ENCODE assay signal across 10 cellular contexts in the genomic region with DNA sequence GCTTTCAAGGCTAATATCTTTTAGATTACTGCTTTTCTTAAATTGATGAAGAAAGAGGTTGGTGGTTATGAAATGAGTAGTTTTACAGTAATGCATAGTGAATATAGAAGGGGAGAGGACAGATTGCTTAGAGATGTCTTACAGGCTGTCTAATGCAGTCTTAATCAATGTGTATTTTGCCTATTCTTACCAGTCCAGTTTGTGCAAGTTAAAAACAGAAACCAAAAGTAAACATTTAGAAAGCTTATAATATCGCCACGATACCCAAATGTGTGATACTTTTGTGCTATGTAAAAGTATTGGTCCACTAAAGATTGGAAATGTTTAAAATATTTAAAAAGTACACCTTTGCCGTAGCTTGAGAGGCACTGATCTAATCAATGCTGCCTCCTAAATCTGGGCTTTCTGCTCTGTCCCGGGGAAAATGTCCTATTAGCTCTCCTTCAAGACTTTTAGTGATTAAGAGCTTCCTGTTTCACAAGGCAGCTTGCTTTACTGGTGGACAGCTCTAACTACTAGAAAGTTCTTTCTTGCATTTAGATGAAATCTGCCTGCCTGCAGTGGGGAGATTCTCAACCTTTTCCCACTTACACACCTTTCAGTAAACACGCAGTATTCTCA.
A peak's percentile ranks its signal among the peaks of the same experiment; 100 is the strongest.
DNase-seq lines count a peak whose midpoint lies in the region; ATAC-seq lines count a peak whose summit lies in the region.
"Had no signal": no experiment of that assay in that cellular context is flagged by ENCODE, and none has a peak within 500 bp of the region (broad histone marks: within the 10 kb centered on the region; RNA-seq: fewer than 3 reads in every experiment).

No MANE protein-coding gene starts in this region.

- H3K27ac ChIP-seq in naive thymus-derived CD4-positive, alpha-beta T cell (ENCODE audit: low read depth, low read length): no peak overlapping the region

- no peaks in the 10 kb centered on the region for H3K4me1 ChIP-seq in naive thymus-derived CD4-positive, alpha-beta T cell (ENCODE audit: control insufficient read depth in 2 of 2, insufficient read depth in 2 of 2, low read length in 2 of 2)

- intact Hi-C loops in naive thymus-derived CD4-positive, alpha-beta T cell (cut with micrococcal nuclease): loop anchor here in 1 of 2 donors (2.0 kb wide), 1 partner anchor 15 kb away; no protein-coding TSS in a partner anchor

- peak; percentile 45 for ATAC-seq in HG02759 (IDR thresholded peaks at IDR 0.05; ENCODE audit: unreplicated experiment)
- ATAC-seq in central memory CD8-positive, alpha-beta T cell (replicated peaks; ENCODE audit: extremely low read depth, poor library complexity, severe bottlenecking): peak; percentile 70
- peak; percentile 48 for ATAC-seq in naive thymus-derived CD4-positive, alpha-beta T cell
- ATAC-seq in GM19455 (IDR thresholded peaks at IDR 0.05; ENCODE audit: unreplicated experiment): no peak
- ATAC-seq in HG03521 (IDR thresholded peaks at IDR 0.05; ENCODE audit: unreplicated experiment): no peak

- CTCF ChIA-PET in naive thymus-derived CD4-positive, alpha-beta T cell (lab: Charles Lee): interaction anchor here (0.7 to 0.8 kb wide), 2 partner anchors 125 to 716 kb away, joined by 3 read pairs; no protein-coding TSS in a partner anchor

- no peaks in the 10 kb centered on the region for H3K9me3 Mint-ChIP-seq in central memory CD8-positive, alpha-beta T cell
- H3K9me3 Mint-ChIP-seq in naive thymus-derived CD4-positive, alpha-beta T cell: peaks cover 0 to 5% (median 3%) of the 10 kb centered on the region in 11 donors

- H3K4me3 Mint-ChIP-seq in central memory CD8-positive, alpha-beta T cell: peak overlapping the region; percentile 84
- H3K4me3 Mint-ChIP-seq in naive thymus-derived CD4-positive, alpha-beta T cell: peak overlapping the region; percentile 29 to 82 (median 56)

- H3K36me3 ChIP-seq in naive thymus-derived CD4-positive, alpha-beta T cell (ENCODE audit: control insufficient read depth in 2 of 3, insufficient read depth in 3 of 3, low read length in 3 of 3): peaks cover 0 to 8% (median 0%) of the 10 kb centered on the region in 3 experiments

- no peaks in the 10 kb centered on the region for H3K9me3 ChIP-seq in naive thymus-derived CD4-positive, alpha-beta T cell (ENCODE audit: control insufficient read depth in 2 of 3, low read length in 3 of 3)

- no peaks in the 10 kb centered on the region for H3K27me3 ChIP-seq in naive thymus-derived CD4-positive, alpha-beta T cell (ENCODE audit: control insufficient read depth in 2 of 2, insufficient read depth in 2 of 2, low read length in 2 of 2)

- peak overlapping the region; percentile 98 for H3K27ac Mint-ChIP-seq in central memory CD8-positive, alpha-beta T cell (ENCODE audit: low read depth)
- H3K27ac Mint-ChIP-seq in naive thymus-derived CD4-positive, alpha-beta T cell: peak overlapping the region in 6 of 9 donors; percentile 12 to 51 (median 40)

- H3K27me3 Mint-ChIP-seq in central memory CD8-positive, alpha-beta T cell: no peaks in the 10 kb centered on the region
- H3K27me3 Mint-ChIP-seq in naive thymus-derived CD4-positive, alpha-beta T cell: no peaks in the 10 kb centered on the region

- H3K36me3 Mint-ChIP-seq in central memory CD8-positive, alpha-beta T cell (ENCODE audit: insufficient read depth): peaks cover 4% of the 10 kb centered on the region
- H3K36me3 Mint-ChIP-seq in naive thymus-derived CD4-positive, alpha-beta T cell: peaks cover 0 to 49% (median 34%) of the 10 kb centered on the region in 5 donors

- POLR2A ChIA-PET in naive thymus-derived CD4-positive, alpha-beta T cell (lab: Charles Lee): no interaction called here

- H3K4me1 Mint-ChIP-seq in central memory CD8-positive, alpha-beta T cell: peaks cover 17% of the 10 kb centered on the region
- peaks cover 0 to 26% (median 18%) of the 10 kb centered on the region in 7 donors for H3K4me1 Mint-ChIP-seq in naive thymus-derived CD4-positive, alpha-beta T cell

- peak overlapping the region; percentile 45 for H3K4me3 ChIP-seq in naive thymus-derived CD4-positive, alpha-beta T cell (ENCODE audit: low read length)

- DNase-seq in CD1c-positive myeloid dendritic cell (ENCODE audit: extremely low spot score) (peak; percentile 22), DMS79 (lab: John Stamatoyannopoulos, UW) (no peak), NCI-H1930 (lab: John Stamatoyannopoulos, UW) (no peak)
- DNase-seq in central memory CD8-positive, alpha-beta T cell (ENCODE audit: low spot score in 2 of 2): no peak
- DNase-seq in naive thymus-derived CD4-positive, alpha-beta T cell: no peak
- DNase-seq: cerebellar nuclear complex, posterior cingulate gyrus had no signal

Comparison
In these comparisons a context has a peak if more than half of its experiments do, and no peak if none do; other contexts are left out.
1. ATAC-seq: peak in HG02759 (single experiment), central memory CD8-positive, alpha-beta T cell (single experiment) and naive thymus-derived CD4-positive, alpha-beta T cell (single experiment); none in GM19455 (single experiment) and HG03521 (single experiment).